29 cellular contexts compared by ENCODE assay signal in genomic region chr1:243885806-243886205, GRCh38.
"Had no signal": no experiment of that assay in that cellular context is flagged by ENCODE, and none has a peak within 500 bp of the region (broad histone marks: within the 10 kb centered on the region; RNA-seq: fewer than 3 reads in every experiment).

No MANE protein-coding gene starts in this region.

- H3K4me3 Mint-ChIP-seq: dendritic cell treated with granulocyte-macrophage colony-stimulating factor and Interleukin-4, amounts not matched to agents 40 ng/mL and 50 ng/mL, for 4 days; effector memory CD8-positive, alpha-beta T cell; endodermal cell had no signal

- H3K4me2 ChIP-seq: hepatocyte had no signal

- H3K4me1 Mint-ChIP-seq: endodermal cell had no signal

- H3K4me3 ChIP-seq: colonic mucosa, coronary artery, dorsolateral prefrontal cortex, esophagus muscularis mucosa, esophagus squamous epithelium, gastrocnemius medialis, gastroesophageal sphincter, heart left ventricle, heart right ventricle, hepatocyte had no signal

- FAIRE-seq: colon, endometrium, endothelial cell of umbilical vein, frontal cortex had no signal

- ATAC-seq: effector memory CD8-positive, alpha-beta T cell; esophagus mucosa; foreskin keratinocyte; gastrocnemius medialis; gastroesophageal sphincter; heart left ventricle; heart right ventricle had no signal

- H3K79me2 ChIP-seq: hepatocyte had no signal

- H2AFZ ChIP-seq: hepatocyte had no signal

- H3K9me3 ChIP-seq: colonic mucosa, esophagus muscularis mucosa, esophagus squamous epithelium, gastrocnemius medialis, gastroesophageal sphincter, heart left ventricle, heart right ventricle had no signal

- H3K27me3 ChIP-seq: colonic mucosa, dorsolateral prefrontal cortex, esophagus muscularis mucosa, esophagus squamous epithelium, foreskin keratinocyte, gastrocnemius medialis, gastroesophageal sphincter, heart right ventricle, hepatocyte had no signal

- H3K27ac Mint-ChIP-seq: dendritic cell treated with granulocyte-macrophage colony-stimulating factor and Interleukin-4, amounts not matched to agents 40 ng/mL and 50 ng/mL, for 4 days; effector memory CD8-positive, alpha-beta T cell; endodermal cell had no signal

- H3K4me1 ChIP-seq: colonic mucosa, esophagus muscularis mucosa, esophagus squamous epithelium, foreskin keratinocyte, gastrocnemius medialis, gastroesophageal sphincter, heart left ventricle, heart right ventricle had no signal

- DNase-seq: colonic mucosa; cortex of kidney; dermis blood vessel endothelial cell; dorsolateral prefrontal cortex; effector CD4-positive, alpha-beta T cell; effector memory CD4-positive, alpha-beta T cell; effector memory CD8-positive, alpha-beta T cell; endodermal cell; erythroblast; esophagus squamous epithelium; foreskin fibroblast; foreskin keratinocyte; foreskin melanocyte; gastrocnemius medialis; glutamatergic neuron; head of caudate nucleus; heart left ventricle; heart right ventricle had no signal

- H3K27ac ChIP-seq: colonic mucosa, coronary artery, dorsolateral prefrontal cortex, epithelial cell of prostate, esophagus muscularis mucosa, esophagus squamous epithelium, foreskin keratinocyte, gastrocnemius medialis, gastroesophageal sphincter, heart left ventricle, heart right ventricle, hepatocyte had no signal

- H3K36me3 ChIP-seq: colonic mucosa, esophagus muscularis mucosa, esophagus squamous epithelium, gastrocnemius medialis, gastroesophageal sphincter, heart left ventricle, heart right ventricle had no signal
